In genomic region chr5:132883261-132883834, GRCh38 we compare ENCODE assay signal across 1 cellular context.
TF ChIP-seq lines count a peak whose summit lies in the region.

No MANE protein-coding gene starts in this region.

TF ChIP-seq in HepG2, 621 proteins besides CTCF, POLR2A, EP300 and RAD21 (continues in another document):
- TF ChIP-seq DRAP1 (CRISPR knock-in tag; IDR thresholded peaks at IDR 0.05) (peak; percentile 25; the same call in 1 of the 2 replicates), BRD4 (CRISPR knock-in tag; IDR thresholded peaks at IDR 0.05) (no peak), HMGXB4 (CRISPR knock-in tag; IDR thresholded peaks at IDR 0.05; ENCODE audit: borderline replicate concordance in 1 of 2, low read depth in 1 of 2) (peak; percentile 36 to 66; a peak in 1 of 4 replicates), KAT2B (IDR thresholded peaks at IDR 0.05; ENCODE audit: borderline replicate concordance, low read depth, low read length) (no peak), HNRNPH1 (optimal IDR thresholded peaks at IDR 0.05; ENCODE audit: low read depth, low read length) (no peak), ATF3 (CRISPR knock-in tag; IDR thresholded peaks at IDR 0.05) (no peak), ZNF75D (CRISPR knock-in tag; IDR thresholded peaks at IDR 0.05; ENCODE audit: borderline replicate concordance) (no peak), ISL2 (CRISPR knock-in tag; IDR thresholded peaks at IDR 0.05) (peak; percentile 19; the same call in 1 of the 2 replicates), ZNF530 (CRISPR knock-in tag; IDR thresholded peaks at IDR 0.05; ENCODE audit: low read depth) (no peak), ZFY (CRISPR knock-in tag; IDR thresholded peaks at IDR 0.05) (peak; percentile 33; the same call in 1 of the 2 replicates), ELF1 (CRISPR knock-in tag; IDR thresholded peaks at IDR 0.05) (0 out of 2 replicates have a peak, but pooled peaks have one; percentile 33), ZNF574 (CRISPR knock-in tag; IDR thresholded peaks at IDR 0.05) (0 out of 2 replicates have a peak, but pooled peaks have one; percentile 29), TAF15 (IDR thresholded peaks at IDR 0.05; ENCODE audit: low read depth, low read length, poor library complexity, severe bottlenecking) (no peak), FLYWCH1 (CRISPR knock-in tag; IDR thresholded peaks at IDR 0.05) (no peak), ZNF766 (CRISPR knock-in tag; IDR thresholded peaks at IDR 0.05; ENCODE audit: borderline replicate concordance) (no peak), ZNF367 (CRISPR knock-in tag; IDR thresholded peaks at IDR 0.05; ENCODE audit: borderline replicate concordance) (no peak), HNRNPLL (IDR thresholded peaks at IDR 0.05; ENCODE audit: low read depth, low read length, poor library complexity, severe bottlenecking) (no peak), ZNF512 (CRISPR knock-in tag; IDR thresholded peaks at IDR 0.05) (no peak), GTF2F1 (IDR thresholded peaks at IDR 0.05; ENCODE audit: low read length) (no peak), SRF (IDR thresholded peaks at IDR 0.05; ENCODE audit: low read depth, low read length) (no peak), THRA (CRISPR knock-in tag; IDR thresholded peaks at IDR 0.05; ENCODE audit: borderline replicate concordance) (0 out of 2 replicates have a peak, but pooled peaks have one; percentile 34), MED1 (CRISPR knock-in tag; IDR thresholded peaks at IDR 0.05) (peak; percentile 49), ZNF776 (CRISPR knock-in tag; IDR thresholded peaks at IDR 0.05) (no peak), MTA1 (CRISPR knock-in tag; IDR thresholded peaks at IDR 0.05; ENCODE audit: borderline replicate concordance) (no peak), JUN (CRISPR knock-in tag; IDR thresholded peaks at IDR 0.05) (no peak), ZNF619 (CRISPR knock-in tag; IDR thresholded peaks at IDR 0.05) (no peak), TIGD3 (CRISPR knock-in tag; IDR thresholded peaks at IDR 0.05; ENCODE audit: borderline replicate concordance) (no peak), SYNCRIP (IDR thresholded peaks at IDR 0.05; ENCODE audit: insufficient read depth, low read depth, low read length) (no peak), PPARG (CRISPR knock-in tag; conservative IDR thresholded peaks at IDR 0.05) (0 out of 2 replicates have a peak, but pooled peaks have one; percentile 38), SALL2 (CRISPR knock-in tag; IDR thresholded peaks at IDR 0.05) (no peak), ERF (CRISPR knock-in tag; IDR thresholded peaks at IDR 0.05) (0 out of 2 replicates have a peak, but pooled peaks have one; percentile 26), ZNF557 (CRISPR knock-in tag; IDR thresholded peaks at IDR 0.05) (no peak), ZFP91 (CRISPR knock-in tag; IDR thresholded peaks at IDR 0.05; ENCODE audit: borderline replicate concordance) (no peak), ZNF891 (CRISPR knock-in tag; IDR thresholded peaks at IDR 0.05) (no peak), ATF5 (CRISPR knock-in tag; IDR thresholded peaks at IDR 0.05; ENCODE audit: low read depth) (no peak), ZNF747 (CRISPR knock-in tag; IDR thresholded peaks at IDR 0.05; ENCODE audit: borderline replicate concordance) (no peak), KLF16 (CRISPR knock-in tag; IDR thresholded peaks at IDR 0.05) (peak in 1 of 2 experiments; percentile 52; a peak in 1 of 4 replicates), NR2F6 (IDR thresholded peaks at IDR 0.05) (no peak), NR2F6 (CRISPR knock-in tag; IDR thresholded peaks at IDR 0.05) (peak; percentile 24; the same call in 1 of the 2 replicates), KMT2B (CRISPR knock-in tag; IDR thresholded peaks at IDR 0.05) (no peak), ZNF446 (CRISPR knock-in tag; IDR thresholded peaks at IDR 0.05) (no peak), DPF2 (CRISPR knock-in tag; IDR thresholded peaks at IDR 0.05; ENCODE audit: borderline replicate concordance, low read depth) (no peak), PAXIP1 (CRISPR knock-in tag; conservative IDR thresholded peaks at IDR 0.05) (no peak), NFKBIZ (CRISPR knock-in tag; IDR thresholded peaks at IDR 0.05) (no peak), CSRNP1 (CRISPR knock-in tag; IDR thresholded peaks at IDR 0.05) (no peak), ZNF30 (CRISPR knock-in tag; IDR thresholded peaks at IDR 0.05) (no peak)
